ENCODE assay signal across 2 cellular contexts in the genomic region with DNA sequence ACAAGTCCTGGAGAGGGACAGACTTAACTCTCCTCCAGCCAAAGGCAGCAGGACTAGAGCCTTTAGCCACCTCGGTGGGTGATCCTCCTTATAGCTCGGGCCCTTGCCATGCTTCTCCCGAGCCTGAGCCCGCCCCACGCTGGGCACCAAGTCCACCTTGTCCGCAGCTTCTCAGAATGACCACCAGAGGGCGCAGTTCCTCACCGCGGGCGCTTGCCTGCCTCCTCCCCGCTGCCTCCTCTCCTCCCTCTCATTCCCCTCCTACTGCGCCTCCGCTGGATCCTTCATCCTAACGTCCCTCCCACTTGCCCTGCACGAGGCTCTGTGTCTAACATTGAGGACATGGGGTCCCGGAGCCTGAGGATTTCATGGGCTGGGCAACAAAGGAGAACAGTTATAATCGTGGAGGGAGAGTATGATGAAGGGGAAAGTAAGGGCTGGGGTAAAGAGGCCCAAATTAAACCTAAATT.
A peak's percentile ranks its signal among the peaks of the same experiment; 100 is the strongest.
TF ChIP-seq lines count a peak whose summit lies in the region.

No MANE protein-coding gene starts in this region.

TF ChIP-seq in HEK293, 187 proteins besides CTCF, POLR2A, EP300 and RAD21 (continued from another document):
- TF ChIP-seq, protein P1, sequence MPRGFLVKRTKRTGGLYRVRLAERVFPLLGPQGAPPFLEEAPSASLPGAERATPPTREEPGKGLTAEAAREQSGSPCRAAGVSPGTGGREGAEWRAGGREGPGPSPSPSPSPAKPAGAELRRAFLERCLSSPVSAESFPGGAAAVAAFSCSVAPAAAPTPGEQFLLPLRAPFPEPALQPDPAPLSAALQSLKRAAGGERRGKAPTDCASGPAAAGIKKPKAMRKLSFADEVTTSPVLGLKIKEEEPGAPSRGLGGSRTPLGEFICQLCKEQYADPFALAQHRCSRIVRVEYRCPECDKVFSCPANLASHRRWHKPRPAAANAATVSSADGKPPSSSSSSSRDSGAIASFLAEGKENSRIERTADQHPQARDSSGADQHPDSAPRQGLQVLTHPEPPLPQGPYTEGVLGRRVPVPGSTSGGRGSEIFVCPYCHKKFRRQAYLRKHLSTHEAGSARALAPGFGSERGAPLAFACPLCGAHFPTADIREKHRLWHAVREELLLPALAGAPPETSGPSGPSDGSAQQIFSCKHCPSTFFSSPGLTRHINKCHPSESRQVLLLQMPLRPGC (tag by site-specific recombination; IDR thresholded peaks at IDR 0.05), result no peak
- TF ChIP-seq ZNF843 (tag by site-specific recombination; IDR thresholded peaks at IDR 0.05) (no peak), ZEB2 (tag by site-specific recombination; IDR thresholded peaks at IDR 0.05) (no peak), BCL11A (tag by site-specific recombination; IDR thresholded peaks at IDR 0.05; ENCODE audit: low read depth) (no peak), ZFP37 (tag by site-specific recombination; IDR thresholded peaks at IDR 0.05) (no peak), ZNF791 (tag by site-specific recombination; IDR thresholded peaks at IDR 0.05) (no peak)
- TF ChIP-seq, protein P2, sequence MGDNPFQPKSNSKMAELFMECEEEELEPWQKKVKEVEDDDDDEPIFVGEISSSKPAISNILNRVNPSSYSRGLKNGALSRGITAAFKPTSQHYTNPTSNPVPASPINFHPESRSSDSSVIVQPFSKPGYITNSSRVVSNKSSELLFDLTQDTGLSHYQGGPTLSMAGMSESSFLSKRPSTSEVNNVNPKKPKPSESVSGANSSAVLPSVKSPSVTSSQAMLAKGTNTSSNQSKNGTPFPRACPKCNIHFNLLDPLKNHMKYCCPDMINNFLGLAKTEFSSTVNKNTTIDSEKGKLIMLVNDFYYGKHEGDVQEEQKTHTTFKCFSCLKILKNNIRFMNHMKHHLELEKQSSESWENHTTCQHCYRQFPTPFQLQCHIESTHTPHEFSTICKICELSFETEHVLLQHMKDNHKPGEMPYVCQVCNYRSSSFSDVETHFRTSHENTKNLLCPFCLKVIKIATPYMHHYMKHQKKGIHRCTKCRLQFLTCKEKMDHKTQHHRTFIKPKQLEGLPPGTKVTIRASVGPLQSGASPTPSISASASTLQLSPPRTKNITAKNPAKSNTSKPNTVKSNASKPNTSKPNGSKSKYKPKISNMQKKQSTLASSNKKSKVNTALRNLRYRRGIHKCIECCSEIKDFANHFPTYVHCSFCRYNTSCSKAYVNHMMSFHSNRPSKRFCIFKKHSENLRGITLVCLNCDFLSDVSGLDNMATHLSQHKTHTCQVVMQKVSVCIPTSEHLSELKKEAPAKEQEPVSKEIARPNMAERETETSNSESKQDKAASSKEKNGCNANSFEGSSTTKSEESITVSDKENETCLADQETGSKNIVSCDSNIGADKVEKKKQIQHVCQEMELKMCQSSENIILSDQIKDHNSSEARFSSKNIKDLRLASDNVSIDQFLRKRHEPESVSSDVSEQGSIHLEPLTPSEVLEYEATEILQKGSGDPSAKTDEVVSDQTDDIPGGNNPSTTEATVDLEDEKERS (tag by site-specific recombination; IDR thresholded peaks at IDR 0.05), result no peak

TF ChIP-seq in HepG2, 621 proteins besides CTCF, POLR2A, EP300 and RAD21 (continued from another document and continues in another):
- TF ChIP-seq, protein P3, sequence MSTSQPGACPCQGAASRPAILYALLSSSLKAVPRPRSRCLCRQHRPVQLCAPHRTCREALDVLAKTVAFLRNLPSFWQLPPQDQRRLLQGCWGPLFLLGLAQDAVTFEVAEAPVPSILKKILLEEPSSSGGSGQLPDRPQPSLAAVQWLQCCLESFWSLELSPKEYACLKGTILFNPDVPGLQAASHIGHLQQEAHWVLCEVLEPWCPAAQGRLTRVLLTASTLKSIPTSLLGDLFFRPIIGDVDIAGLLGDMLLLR (CRISPR knock-in tag; IDR thresholded peaks at IDR 0.05), result 0 out of 2 replicates have a peak, but pooled peaks have one; percentile 35
- TF ChIP-seq MAZ (IDR thresholded peaks at IDR 0.05; ENCODE audit: borderline replicate concordance, low read depth, low read length), result peak; percentile 57; the same call in 1 of the 2 replicates
- peak; percentile 65 for TF ChIP-seq MAZ (CRISPR knock-in tag; IDR thresholded peaks at IDR 0.05; ENCODE audit: low read depth)
- no peak for TF ChIP-seq ZNF660 (CRISPR knock-in tag; IDR thresholded peaks at IDR 0.05; ENCODE audit: borderline replicate concordance, low read depth)
- TF ChIP-seq CENPX (CRISPR knock-in tag; IDR thresholded peaks at IDR 0.05), result no peak
- TF ChIP-seq, protein P4, sequence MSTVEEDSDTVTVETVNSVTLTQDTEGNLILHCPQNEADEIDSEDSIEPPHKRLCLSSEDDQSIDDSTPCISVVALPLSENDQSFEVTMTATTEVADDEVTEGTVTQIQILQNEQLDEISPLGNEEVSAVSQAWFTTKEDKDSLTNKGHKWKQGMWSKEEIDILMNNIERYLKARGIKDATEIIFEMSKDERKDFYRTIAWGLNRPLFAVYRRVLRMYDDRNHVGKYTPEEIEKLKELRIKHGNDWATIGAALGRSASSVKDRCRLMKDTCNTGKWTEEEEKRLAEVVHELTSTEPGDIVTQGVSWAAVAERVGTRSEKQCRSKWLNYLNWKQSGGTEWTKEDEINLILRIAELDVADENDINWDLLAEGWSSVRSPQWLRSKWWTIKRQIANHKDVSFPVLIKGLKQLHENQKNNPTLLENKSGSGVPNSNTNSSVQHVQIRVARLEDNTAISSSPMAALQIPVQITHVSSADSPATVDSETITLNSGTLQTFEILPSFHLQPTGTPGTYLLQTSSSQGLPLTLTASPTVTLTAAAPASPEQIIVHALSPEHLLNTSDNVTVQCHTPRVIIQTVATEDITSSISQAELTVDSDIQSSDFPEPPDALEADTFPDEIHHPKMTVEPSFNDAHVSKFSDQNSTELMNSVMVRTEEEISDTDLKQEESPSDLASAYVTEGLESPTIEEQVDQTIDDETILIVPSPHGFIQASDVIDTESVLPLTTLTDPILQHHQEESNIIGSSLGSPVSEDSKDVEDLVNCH (CRISPR knock-in tag; IDR thresholded peaks at IDR 0.05), result no peak
- no peak for TF ChIP-seq ZNF563 (CRISPR knock-in tag; IDR thresholded peaks at IDR 0.05)
- TF ChIP-seq, protein P5, sequence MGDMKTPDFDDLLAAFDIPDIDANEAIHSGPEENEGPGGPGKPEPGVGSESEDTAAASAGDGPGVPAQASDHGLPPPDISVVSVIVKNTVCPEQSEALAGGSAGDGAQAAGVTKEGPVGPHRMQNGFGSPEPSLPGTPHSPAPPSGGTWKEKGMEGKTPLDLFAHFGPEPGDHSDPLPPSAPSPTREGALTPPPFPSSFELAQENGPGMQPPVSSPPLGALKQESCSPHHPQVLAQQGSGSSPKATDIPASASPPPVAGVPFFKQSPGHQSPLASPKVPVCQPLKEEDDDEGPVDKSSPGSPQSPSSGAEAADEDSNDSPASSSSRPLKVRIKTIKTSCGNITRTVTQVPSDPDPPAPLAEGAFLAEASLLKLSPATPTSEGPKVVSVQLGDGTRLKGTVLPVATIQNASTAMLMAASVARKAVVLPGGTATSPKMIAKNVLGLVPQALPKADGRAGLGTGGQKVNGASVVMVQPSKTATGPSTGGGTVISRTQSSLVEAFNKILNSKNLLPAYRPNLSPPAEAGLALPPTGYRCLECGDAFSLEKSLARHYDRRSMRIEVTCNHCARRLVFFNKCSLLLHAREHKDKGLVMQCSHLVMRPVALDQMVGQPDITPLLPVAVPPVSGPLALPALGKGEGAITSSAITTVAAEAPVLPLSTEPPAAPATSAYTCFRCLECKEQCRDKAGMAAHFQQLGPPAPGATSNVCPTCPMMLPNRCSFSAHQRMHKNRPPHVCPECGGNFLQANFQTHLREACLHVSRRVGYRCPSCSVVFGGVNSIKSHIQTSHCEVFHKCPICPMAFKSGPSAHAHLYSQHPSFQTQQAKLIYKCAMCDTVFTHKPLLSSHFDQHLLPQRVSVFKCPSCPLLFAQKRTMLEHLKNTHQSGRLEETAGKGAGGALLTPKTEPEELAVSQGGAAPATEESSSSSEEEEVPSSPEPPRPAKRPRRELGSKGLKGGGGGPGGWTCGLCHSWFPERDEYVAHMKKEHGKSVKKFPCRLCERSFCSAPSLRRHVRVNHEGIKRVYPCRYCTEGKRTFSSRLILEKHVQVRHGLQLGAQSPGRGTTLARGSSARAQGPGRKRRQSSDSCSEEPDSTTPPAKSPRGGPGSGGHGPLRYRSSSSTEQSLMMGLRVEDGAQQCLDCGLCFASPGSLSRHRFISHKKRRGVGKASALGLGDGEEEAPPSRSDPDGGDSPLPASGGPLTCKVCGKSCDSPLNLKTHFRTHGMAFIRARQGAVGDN (CRISPR knock-in tag; IDR thresholded peaks at IDR 0.05), result peak; percentile 77
- 0 out of 2 replicates have a peak, but pooled peaks have one; percentile 28 for TF ChIP-seq DMAP1 (CRISPR knock-in tag; IDR thresholded peaks at IDR 0.05)
- no peak for TF ChIP-seq TOE1 (CRISPR knock-in tag; IDR thresholded peaks at IDR 0.05)
- TF ChIP-seq, protein P6, sequence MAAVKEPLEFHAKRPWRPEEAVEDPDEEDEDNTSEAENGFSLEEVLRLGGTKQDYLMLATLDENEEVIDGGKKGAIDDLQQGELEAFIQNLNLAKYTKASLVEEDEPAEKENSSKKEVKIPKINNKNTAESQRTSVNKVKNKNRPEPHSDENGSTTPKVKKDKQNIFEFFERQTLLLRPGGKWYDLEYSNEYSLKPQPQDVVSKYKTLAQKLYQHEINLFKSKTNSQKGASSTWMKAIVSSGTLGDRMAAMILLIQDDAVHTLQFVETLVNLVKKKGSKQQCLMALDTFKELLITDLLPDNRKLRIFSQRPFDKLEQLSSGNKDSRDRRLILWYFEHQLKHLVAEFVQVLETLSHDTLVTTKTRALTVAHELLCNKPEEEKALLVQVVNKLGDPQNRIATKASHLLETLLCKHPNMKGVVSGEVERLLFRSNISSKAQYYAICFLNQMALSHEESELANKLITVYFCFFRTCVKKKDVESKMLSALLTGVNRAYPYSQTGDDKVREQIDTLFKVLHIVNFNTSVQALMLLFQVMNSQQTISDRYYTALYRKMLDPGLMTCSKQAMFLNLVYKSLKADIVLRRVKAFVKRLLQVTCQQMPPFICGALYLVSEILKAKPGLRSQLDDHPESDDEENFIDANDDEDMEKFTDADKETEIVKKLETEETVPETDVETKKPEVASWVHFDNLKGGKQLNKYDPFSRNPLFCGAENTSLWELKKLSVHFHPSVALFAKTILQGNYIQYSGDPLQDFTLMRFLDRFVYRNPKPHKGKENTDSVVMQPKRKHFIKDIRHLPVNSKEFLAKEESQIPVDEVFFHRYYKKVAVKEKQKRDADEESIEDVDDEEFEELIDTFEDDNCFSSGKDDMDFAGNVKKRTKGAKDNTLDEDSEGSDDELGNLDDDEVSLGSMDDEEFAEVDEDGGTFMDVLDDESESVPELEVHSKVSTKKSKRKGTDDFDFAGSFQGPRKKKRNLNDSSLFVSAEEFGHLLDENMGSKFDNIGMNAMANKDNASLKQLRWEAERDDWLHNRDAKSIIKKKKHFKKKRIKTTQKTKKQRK (IDR thresholded peaks at IDR 0.05; ENCODE audit: low read length), result no peak
- no peak for TF ChIP-seq ZNF382 (CRISPR knock-in tag; IDR thresholded peaks at IDR 0.05; ENCODE audit: borderline replicate concordance)
- TF ChIP-seq ZNF121 (CRISPR knock-in tag; IDR thresholded peaks at IDR 0.05), result no peak
- TF ChIP-seq ZFP82 (CRISPR knock-in tag; IDR thresholded peaks at IDR 0.05; ENCODE audit: borderline replicate concordance), result no peak
- TF ChIP-seq, protein P7, sequence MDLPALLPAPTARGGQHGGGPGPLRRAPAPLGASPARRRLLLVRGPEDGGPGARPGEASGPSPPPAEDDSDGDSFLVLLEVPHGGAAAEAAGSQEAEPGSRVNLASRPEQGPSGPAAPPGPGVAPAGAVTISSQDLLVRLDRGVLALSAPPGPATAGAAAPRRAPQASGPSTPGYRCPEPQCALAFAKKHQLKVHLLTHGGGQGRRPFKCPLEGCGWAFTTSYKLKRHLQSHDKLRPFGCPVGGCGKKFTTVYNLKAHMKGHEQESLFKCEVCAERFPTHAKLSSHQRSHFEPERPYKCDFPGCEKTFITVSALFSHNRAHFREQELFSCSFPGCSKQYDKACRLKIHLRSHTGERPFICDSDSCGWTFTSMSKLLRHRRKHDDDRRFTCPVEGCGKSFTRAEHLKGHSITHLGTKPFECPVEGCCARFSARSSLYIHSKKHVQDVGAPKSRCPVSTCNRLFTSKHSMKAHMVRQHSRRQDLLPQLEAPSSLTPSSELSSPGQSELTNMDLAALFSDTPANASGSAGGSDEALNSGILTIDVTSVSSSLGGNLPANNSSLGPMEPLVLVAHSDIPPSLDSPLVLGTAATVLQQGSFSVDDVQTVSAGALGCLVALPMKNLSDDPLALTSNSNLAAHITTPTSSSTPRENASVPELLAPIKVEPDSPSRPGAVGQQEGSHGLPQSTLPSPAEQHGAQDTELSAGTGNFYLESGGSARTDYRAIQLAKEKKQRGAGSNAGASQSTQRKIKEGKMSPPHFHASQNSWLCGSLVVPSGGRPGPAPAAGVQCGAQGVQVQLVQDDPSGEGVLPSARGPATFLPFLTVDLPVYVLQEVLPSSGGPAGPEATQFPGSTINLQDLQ (CRISPR knock-in tag; IDR thresholded peaks at IDR 0.05), result no peak
- TF ChIP-seq ISL2 (CRISPR knock-in tag; IDR thresholded peaks at IDR 0.05), result peak; percentile 26; the same call in 1 of the 2 replicates
- TF ChIP-seq, protein P8, sequence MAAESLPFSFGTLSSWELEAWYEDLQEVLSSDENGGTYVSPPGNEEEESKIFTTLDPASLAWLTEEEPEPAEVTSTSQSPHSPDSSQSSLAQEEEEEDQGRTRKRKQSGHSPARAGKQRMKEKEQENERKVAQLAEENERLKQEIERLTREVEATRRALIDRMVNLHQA (CRISPR knock-in tag; IDR thresholded peaks at IDR 0.05), result no peak
- TF ChIP-seq POGZ (CRISPR knock-in tag; IDR thresholded peaks at IDR 0.05), result peak; percentile 38; the same call in 1 of the 2 replicates
- TF ChIP-seq ZNF138 (CRISPR knock-in tag; IDR thresholded peaks at IDR 0.05; ENCODE audit: low read depth), result no peak
- peak; percentile 69 for TF ChIP-seq HNF4A (CRISPR knock-in tag; IDR thresholded peaks at IDR 0.05)
- no peak for TF ChIP-seq CEBPB (IDR thresholded peaks at IDR 0.05; ENCODE audit: borderline replicate concordance, low read depth, low read length)
- TF ChIP-seq, protein P9, sequence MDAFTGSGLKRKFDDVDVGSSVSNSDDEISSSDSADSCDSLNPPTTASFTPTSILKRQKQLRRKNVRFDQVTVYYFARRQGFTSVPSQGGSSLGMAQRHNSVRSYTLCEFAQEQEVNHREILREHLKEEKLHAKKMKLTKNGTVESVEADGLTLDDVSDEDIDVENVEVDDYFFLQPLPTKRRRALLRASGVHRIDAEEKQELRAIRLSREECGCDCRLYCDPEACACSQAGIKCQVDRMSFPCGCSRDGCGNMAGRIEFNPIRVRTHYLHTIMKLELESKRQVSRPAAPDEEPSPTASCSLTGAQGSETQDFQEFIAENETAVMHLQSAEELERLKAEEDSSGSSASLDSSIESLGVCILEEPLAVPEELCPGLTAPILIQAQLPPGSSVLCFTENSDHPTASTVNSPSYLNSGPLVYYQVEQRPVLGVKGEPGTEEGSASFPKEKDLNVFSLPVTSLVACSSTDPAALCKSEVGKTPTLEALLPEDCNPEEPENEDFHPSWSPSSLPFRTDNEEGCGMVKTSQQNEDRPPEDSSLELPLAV (CRISPR knock-in tag; conservative IDR thresholded peaks at IDR 0.05; ENCODE audit: low read depth), result no peak
- TF ChIP-seq ZNF383 (CRISPR knock-in tag; IDR thresholded peaks at IDR 0.05; ENCODE audit: borderline replicate concordance), result no peak
- peak; percentile 87; the same call in 1 of the 2 replicates for TF ChIP-seq NFKB2 (CRISPR knock-in tag; IDR thresholded peaks at IDR 0.05; ENCODE audit: borderline replicate concordance)
- TF ChIP-seq KAT2B (IDR thresholded peaks at IDR 0.05; ENCODE audit: borderline replicate concordance, low read depth, low read length), result no peak
- TF ChIP-seq ZNF672 (CRISPR knock-in tag; IDR thresholded peaks at IDR 0.05), result no peak
- TF ChIP-seq ZNF564 (CRISPR knock-in tag; IDR thresholded peaks at IDR 0.05), result no peak
- 0 out of 2 replicates have a peak, but pooled peaks have one; percentile 4 for TF ChIP-seq ZNF205 (CRISPR knock-in tag; IDR thresholded peaks at IDR 0.05)
- TF ChIP-seq GATAD1 (CRISPR knock-in tag; IDR thresholded peaks at IDR 0.05), result 0 out of 2 replicates have a peak, but pooled peaks have one; percentile 30
